In the genomic region with DNA sequence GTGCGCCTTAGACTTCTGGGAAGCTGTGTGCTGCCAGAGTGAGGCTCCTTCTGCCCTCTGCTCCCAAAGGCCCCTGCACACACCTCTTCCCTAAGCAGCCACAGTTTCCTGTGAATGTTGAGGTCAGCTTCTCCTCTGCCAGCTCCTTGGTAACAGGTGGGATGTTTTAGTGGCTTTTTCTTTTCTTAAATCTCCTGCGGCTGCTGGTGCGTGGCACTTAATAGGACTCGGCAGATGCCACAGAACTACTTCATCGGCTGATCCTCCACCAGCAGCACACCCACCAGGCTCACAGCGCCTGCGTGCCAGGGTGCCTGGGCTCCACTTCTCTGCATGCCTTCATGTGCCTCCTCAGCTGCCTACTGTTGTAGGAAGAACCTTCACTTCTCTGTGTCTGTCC, we compare ENCODE assay signal across 16 cellular contexts.
DNase-seq lines count a peak whose midpoint lies in the region; ATAC-seq lines count a peak whose summit lies in the region.
"Had no signal": no experiment of that assay in that cellular context is flagged by ENCODE, and none has a peak within 500 bp of the region (broad histone marks: within the 10 kb centered on the region; RNA-seq: fewer than 3 reads in every experiment).

No MANE protein-coding gene starts in this region.

- no peaks in the 10 kb centered on the region for H3K9me3 ChIP-seq in BLaER1 treated with 17β-estradiol and CSF1 and Interleukin-3, amounts not matched to agents 10 nM and 100 nM (replicated peaks in 1 of 11)
- H3K9me3 ChIP-seq: HAP-1 had no signal

- H4K20me1 ChIP-seq in BLaER1 treated with 17β-estradiol and CSF1 and Interleukin-3, amounts not matched to agents 10 nM and 100 nM = no peaks in the 10 kb centered on the region

- DNase-seq in NCI-H524 (lab: John Stamatoyannopoulos, UW) (peak; percentile 78 to 91), myocyte (ENCODE audit: low read depth) (peak; percentile 62), NOMO-1 treated with dmso at 0.1 percent for 144 hours (lab: John Stamatoyannopoulos, UW; ENCODE audit: unreplicated experiment) (no peak), kidney tubule cell (ENCODE audit: low spot score) (no peak)
- DNase-seq: CD4-positive, alpha-beta T cell; CD8-positive, alpha-beta memory T cell; DMS 273 treated with DMSO at 0.1 percent for 48 hours; DMS79; EL; GDM1; GOT3; HFFc6 had no signal

- H3K27me3 ChIP-seq in BLaER1 treated with 17β-estradiol and CSF1 and Interleukin-3, amounts not matched to agents 10 nM and 100 nM = no peaks in the 10 kb centered on the region

- H3K36me3 ChIP-seq in BLaER1 treated with 17β-estradiol and CSF1 and Interleukin-3, amounts not matched to agents 10 nM and 100 nM = no peaks in the 10 kb centered on the region
- H3K36me3 ChIP-seq: HAP-1 had no signal

- ATAC-seq in GM18517 (IDR thresholded peaks at IDR 0.05; ENCODE audit: unreplicated experiment) = no peak
- ATAC-seq: GM12878 had no signal

- peaks cover 0 to 18% (median 10%) of the 10 kb centered on the region in 10 experiments; a peak in 10 of 20 replicates for H3K4me1 ChIP-seq in BLaER1 treated with 17β-estradiol and CSF1 and Interleukin-3, amounts not matched to agents 10 nM and 100 nM
- H3K4me1 ChIP-seq: HAP-1 had no signal

- no peak overlapping the region for H3K9ac ChIP-seq in BLaER1 treated with 17β-estradiol and CSF1 and Interleukin-3, amounts not matched to agents 10 nM and 100 nM

- no peak overlapping the region for H3K27ac ChIP-seq in BLaER1 treated with 17β-estradiol and CSF1 and Interleukin-3, amounts not matched to agents 10 nM and 100 nM

- H3K4me3 ChIP-seq in BLaER1 treated with 17β-estradiol and CSF1 and Interleukin-3, amounts not matched to agents 10 nM and 100 nM = no peak overlapping the region
- H3K4me3 ChIP-seq: GM12878, HAP-1 had no signal

- H3K4me2 ChIP-seq in BLaER1 treated with 17β-estradiol and CSF1 and Interleukin-3, amounts not matched to agents 10 nM and 100 nM = peak overlapping the region in 8 of 11 experiments; percentile 17 to 35 (median 31); a peak in 12 of 22 replicates

Comparison
In these comparisons a context has a peak if more than half of its experiments do, and no peak if none do; other contexts are left out.
1. DNase-seq: peak in NCI-H524 (2 of 2) and myocyte (single experiment); none in NOMO-1 treated with dmso at 0.1 percent for 144 hours (single experiment) and kidney tubule cell (single experiment).